1 cellular context compared by ENCODE assay signal in the genomic region with DNA sequence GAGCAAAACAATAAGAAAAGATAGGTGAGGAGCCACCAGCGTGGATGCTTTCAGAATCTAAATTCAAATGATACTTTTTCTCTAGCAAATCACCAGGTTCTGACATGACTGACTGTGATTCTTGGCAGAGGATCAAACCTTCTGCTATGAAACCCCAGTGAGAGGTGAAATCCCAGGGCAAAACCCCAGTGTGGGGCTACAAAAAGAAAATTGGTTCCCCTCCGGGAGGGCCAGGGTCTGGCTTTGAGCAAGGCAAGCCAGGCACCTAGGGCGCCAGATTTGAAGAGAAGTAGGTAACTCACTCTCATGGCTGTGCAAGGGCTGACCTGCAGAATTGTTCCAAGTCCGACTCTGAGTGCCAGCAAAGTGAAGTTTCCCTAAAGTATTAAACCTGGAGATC.
TF ChIP-seq lines count a peak whose summit lies in the region.

No MANE protein-coding gene starts in this region.

TF ChIP-seq in endothelial cell of umbilical vein, 7 proteins besides CTCF, POLR2A, EP300 and RAD21:
- no peak for TF ChIP-seq MYC (IDR thresholded peaks at IDR 0.05; ENCODE audit: low read depth, low read length)
- no peak for TF ChIP-seq POLR2AphosphoS5 (IDR thresholded peaks at IDR 0.05; ENCODE audit: insufficient read depth, low read depth, low read length)
- TF ChIP-seq JUN (IDR thresholded peaks at IDR 0.05; ENCODE audit: borderline replicate concordance, insufficient read depth, insufficient read length, low read depth) = no peak
- no peak for TF ChIP-seq FOS (IDR thresholded peaks at IDR 0.05; ENCODE audit: borderline replicate concordance, insufficient read depth, low read length)
- no peak for TF ChIP-seq EZH2 (IDR thresholded peaks at IDR 0.05; ENCODE audit: borderline replicate concordance, low read depth, low read length, severe bottlenecking)
- no peak for TF ChIP-seq GATA2 (IDR thresholded peaks at IDR 0.05; ENCODE audit: insufficient read depth, insufficient read length, low read depth, low read length)
- TF ChIP-seq, protein P1, sequence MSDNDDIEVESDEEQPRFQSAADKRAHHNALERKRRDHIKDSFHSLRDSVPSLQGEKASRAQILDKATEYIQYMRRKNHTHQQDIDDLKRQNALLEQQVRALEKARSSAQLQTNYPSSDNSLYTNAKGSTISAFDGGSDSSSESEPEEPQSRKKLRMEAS (IDR thresholded peaks at IDR 0.05; ENCODE audit: insufficient read depth, insufficient read length) = no peak
